In the genomic region with DNA sequence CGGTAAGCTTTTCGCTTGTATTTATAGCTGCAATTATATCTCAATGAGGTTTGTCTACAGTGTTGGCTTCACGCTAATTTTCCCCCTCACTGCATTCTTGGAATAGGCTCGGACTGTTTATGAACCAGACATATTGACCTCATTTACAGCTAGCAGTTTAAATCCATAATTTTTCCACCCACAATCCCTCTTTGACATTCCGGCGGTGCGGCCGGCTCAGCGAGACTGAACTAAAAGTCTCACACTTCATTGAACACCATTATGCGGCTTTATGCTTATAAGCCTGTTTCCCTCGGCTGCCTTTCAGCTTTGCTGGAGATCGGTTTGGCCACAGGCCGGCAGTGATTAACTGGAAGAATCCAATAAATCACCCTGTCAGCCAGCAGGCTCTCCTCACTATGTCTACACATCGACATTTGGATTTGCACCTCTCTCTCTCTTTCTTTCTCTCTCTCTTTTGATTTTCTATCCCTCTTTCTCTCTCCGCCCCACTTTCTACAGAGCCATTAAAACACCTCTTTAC, we compare ENCODE assay signal across 10 cellular contexts.
DNase-seq lines count a peak whose midpoint lies in the region; ATAC-seq and TF ChIP-seq lines count a peak whose summit lies in the region.
"Had no signal": no experiment of that assay in that cellular context is flagged by ENCODE, and none has a peak within 500 bp of the region (broad histone marks: within the 10 kb centered on the region; RNA-seq: fewer than 3 reads in every experiment).

No MANE protein-coding gene starts in this region.

- no peaks in the 10 kb centered on the region for H3K36me3 ChIP-seq in SJCRH30
- H3K36me3 ChIP-seq in vagina: no peaks in the 10 kb centered on the region

- TF ChIP-seq POLR2A in vagina (IDR thresholded peaks at IDR 0.05): no peak

- intact Hi-C loops in vagina (cut with DNase I): no loop called here

- H3K4me3 ChIP-seq in SJCRH30 (peak overlapping the region; percentile 44), vagina (peak overlapping the region; percentile 7 to 36)

- H3K4me1 ChIP-seq in SJCRH30 (peaks cover 15% of the 10 kb centered on the region), vagina (peaks cover 12% of the 10 kb centered on the region)

- no peak for ATAC-seq in HG03025 (IDR thresholded peaks at IDR 0.05; ENCODE audit: low FRiP score, unreplicated experiment)

- H3K27ac ChIP-seq in SJCRH30: peak overlapping the region; percentile 49
- H3K27ac ChIP-seq in vagina: no peak overlapping the region
- H3K27ac ChIP-seq: 22Rv1 had no signal

- H3K9me3 ChIP-seq in SJCRH30 (replicated peaks) (no peaks in the 10 kb centered on the region), vagina (no peaks in the 10 kb centered on the region)

- peak; percentile 34 for DNase-seq in DMS53 (lab: John Stamatoyannopoulos, UW)
- DNase-seq in DMS53 treated with DMSO at 0.1 percent for 48 hours (lab: John Stamatoyannopoulos, UW; ENCODE audit: unreplicated experiment): no peak
- peak; percentile 91 to 97 for DNase-seq in SJCRH30
- peak; percentile 99 for DNase-seq in kidney glomerular epithelial cell (lab: John Stamatoyannopoulos, UW)
- no peak for DNase-seq in vagina (ENCODE audit: extremely low spot score in 2 of 2)
- no peak for DNase-seq in activated naive CD4-positive, alpha-beta T cell treated with Interleukin-2 at 50 U/mL for 16 hours
- DNase-seq in stimulated activated CD4-positive, alpha-beta T cell treated with anti-CD3 and anti-CD28 coated beads, Interleukin-15, amount 100 ng/mL, for 24 hours: no peak
- DNase-seq: NCI-H524 treated with DMSO at 0.1 percent for 48 hours had no signal

- TF ChIP-seq CTCF in vagina (IDR thresholded peaks at IDR 0.05): no peak

- no peaks in the 10 kb centered on the region for H3K27me3 ChIP-seq in SJCRH30
- H3K27me3 ChIP-seq in vagina: no peaks in the 10 kb centered on the region

Comparison
In these comparisons a context has a peak if more than half of its experiments do, and no peak if none do; other contexts are left out.
1. DNase-seq: peak in DMS53 (single experiment), SJCRH30 (2 of 2) and kidney glomerular epithelial cell (single experiment); none in DMS53 treated with DMSO at 0.1 percent for 48 hours (single experiment), vagina (0 of 2), activated naive CD4-positive, alpha-beta T cell treated with Interleukin-2 at 50 U/mL for 16 hours (single experiment) and stimulated activated CD4-positive, alpha-beta T cell treated with anti-CD3 and anti-CD28 coated beads, Interleukin-15, amount 100 ng/mL, for 24 hours (single experiment).